ENCODE assay signal across 8 cellular contexts in genomic region chr20:45833030-45833882, GRCh38. TPM values are rescaled to one million over a fixed set of nuclear protein-coding genes. Genes with fewer than 3 reads are reported as not detected.
DNase-seq lines count a peak whose midpoint lies in the region; ATAC-seq, FAIRE-seq and TF ChIP-seq lines count a peak whose summit lies in the region.

Gene SNX21, plus strand, starts transcription at chr20:45833799. Its CDS starts 121 bp downstream, at chr20:45833920.

- intact Hi-C loops in right lobe of liver (cut with DNase I): no loop called here

- peak within 1 kb of the TSS; percentile 88 for H3K18ac ChIP-seq in H1 (ENCODE audit: extremely low read depth, low read length)

- H3K23ac ChIP-seq in H1 (ENCODE audit: insufficient read length): no peak within 1 kb of the TSS

- peak within 1 kb of the TSS; percentile 87 to 88 for H3K4me2 ChIP-seq in H1 (ENCODE audit: insufficient read depth in 1 of 2, low read depth in 2 of 2, low read length in 2 of 2)

- peak within 1 kb of the TSS; percentile 54 for H3K56ac ChIP-seq in H1 (replicated peaks; ENCODE audit: insufficient read length, low read depth, low read length)

- peaks cover 0 to 17% (median 8%) of the 10 kb centered on the region in 4 experiments; a peak in 6 of 7 replicates for H3K4me1 ChIP-seq in H1 (replicated peaks in 1 of 4; ENCODE audit: control insufficient read depth in 3 of 4, insufficient read depth in 4 of 4, low read length in 3 of 4)
- H3K4me1 ChIP-seq in right lobe of liver: peaks cover 0 to 7% (median 0%) of the 10 kb centered on the region in 4 donors

- H3K36me3 ChIP-seq in H1 (ENCODE audit: control insufficient read depth in 2 of 4, insufficient read depth in 4 of 4, low read length in 3 of 4) (peaks cover 0 to 5% (median 0%) of the 10 kb centered on the region in 4 experiments; a peak in 1 of 8 replicates), right lobe of liver (no peaks in the 10 kb centered on the region)

- H3K4me1 Mint-ChIP-seq in WTC11: peaks cover 18% of the 10 kb centered on the region

- peak within 1 kb of the TSS; percentile 93 for H4K5ac ChIP-seq in H1 (ENCODE audit: insufficient read length, low read depth, low read length)

- H3K4me3 Mint-ChIP-seq in WTC11: peak within 1 kb of the TSS; percentile 76

- H4K8ac ChIP-seq in H1 (ENCODE audit: extremely low read depth, insufficient read depth, low read length): peak within 1 kb of the TSS; percentile 90

- H3K27ac ChIP-seq in H1 (ENCODE audit: low read depth, low read length): peak within 1 kb of the TSS; percentile 73
- H3K27ac ChIP-seq in right lobe of liver: peak within 1 kb of the TSS; percentile 58 to 83 (median 69)

- WGBS in H1 (ENCODE audit: extremely low coverage in 1 of 2, insufficient coverage in 1 of 2, insufficient read length in 1 of 2, insufficient replicate concordance in 2 of 2, low coverage in 1 of 2, low lambda C conversion rate in 2 of 2, missing lambda C conversion rate in 1 of 2), 2 experiments: 23% methylated on average over 20 of the region's 35 CpGs; no CpG with 5 or more reads in 1 of the 2 experiments
- 8% methylated on average over 17 of the region's 35 CpGs for WGBS in right lobe of liver (ENCODE audit: insufficient coverage, low coverage, low lambda C conversion rate, missing lambda C conversion rate)

- DNase-seq in 8988T (peak; percentile 85), GM12864 (ENCODE audit: low read depth) (no peak), NCI-H1105 treated with DMSO at 0.1 percent for 48 hours (lab: John Stamatoyannopoulos, UW) (peak; percentile 28), WTC11 (ENCODE audit: low spot score) (peak; percentile 86), H1 (ENCODE audit: low read depth in 1 of 2, low spot score in 2 of 2) (peak in 1 of 2 experiments; percentile 90), right lobe of liver (peak; percentile 79 to 86 (median 83))
- DNase-seq in stimulated activated CD4-positive, alpha-beta T cell treated with anti-CD3 and anti-CD28 coated beads, Interleukin-4, amount 100 ng/mL, for 24 hours: peak; percentile 14

- H3K9me3 Mint-ChIP-seq in WTC11: no peaks in the 10 kb centered on the region

- TF ChIP-seq RAD21 in H1 (IDR thresholded peaks at IDR 0.05 in 1 of 2, conservative IDR thresholded peaks at IDR 0.05 in 1 of 2; ENCODE audit: low read depth in 2 of 2, low read length in 2 of 2): 0 out of 4 replicates have a peak, but pooled peaks of 1 of the 2 experiments have one; percentile 4

- H3K4ac ChIP-seq in H1 (replicated peaks; ENCODE audit: insufficient read length, low read depth, low read length): peak within 1 kb of the TSS; percentile 87

- TF ChIP-seq POLR2A in H1 (IDR thresholded peaks at IDR 0.05; ENCODE audit: control extremely low read depth in 1 of 2, low read depth in 2 of 2, low read length in 2 of 2) (peak in 1 of 2 experiments; percentile 58; a peak in 1 of 3 replicates), right lobe of liver (IDR thresholded peaks at IDR 0.05) (peak; percentile 66), GM18505 (IDR thresholded peaks at IDR 0.05; ENCODE audit: borderline replicate concordance, extremely low read depth, insufficient read depth, insufficient read length) (no peak)

- H2BK120ac ChIP-seq in H1 (replicated peaks; ENCODE audit: low read depth, low read length): no peak within 1 kb of the TSS

- H3K9ac ChIP-seq in H1 (replicated peaks in 1 of 4; ENCODE audit: extremely low read depth in 1 of 4, low read depth in 3 of 4, low read length in 3 of 4): peak within 1 kb of the TSS; percentile 43 to 67 (median 64); a peak in 6 of 7 replicates

- peaks cover 9% of the 10 kb centered on the region for H3K79me1 ChIP-seq in H1 (ENCODE audit: low read depth, low read length)

- no peak within 1 kb of the TSS for H2BK15ac ChIP-seq in H1 (ENCODE audit: low read length)

- H2BK5ac ChIP-seq in H1 (ENCODE audit: low read depth, low read length): peak within 1 kb of the TSS; percentile 83; the same call in 1 of the 2 replicates

- peak within 1 kb of the TSS; percentile 61 for H3K4me3 ChIP-seq in GM12864 (ENCODE audit: low read depth, low read length)
- peak within 1 kb of the TSS; percentile 61 to 77 (median 74) for H3K4me3 ChIP-seq in H1 (ENCODE audit: extremely low read depth in 1 of 4, insufficient read depth in 2 of 4, low read depth in 3 of 4, low read length in 4 of 4)
- peak within 1 kb of the TSS; percentile 48 to 80 (median 63) for H3K4me3 ChIP-seq in right lobe of liver

- H2BK20ac ChIP-seq in H1 (ENCODE audit: low read length): no peak within 1 kb of the TSS; the same call in 1 of the 2 replicates

- POLR2A ChIA-PET in WTC11 (lab: Charles Lee): interaction anchor here (0.9 to 2.0 kb wide), 4 partner anchors 9 to 102 kb away, joined by 3 to 9 read pairs (median 6); partner anchors contain the start of gene PCIF1
- POLR2A ChIA-PET in H1 (lab: Charles Lee; ENCODE audit: partially characterized antibody): interaction anchor here (1.0 to 13.8 kb wide), 18 partner anchors 10 to 139 kb away, joined by 3 to 178 read pairs (median 4); partner anchors contain the start of genes ACOT8, PCIF1, UBE2C and ZNF335

- peak in 1 of 2 experiments; percentile 14; a peak in 1 of 3 replicates for TF ChIP-seq EP300 in H1 (IDR thresholded peaks at IDR 0.05; ENCODE audit: borderline replicate concordance in 1 of 2, low read depth in 2 of 2, low read length in 2 of 2)

- H3K9me3 ChIP-seq in H1 (ENCODE audit: insufficient read depth in 2 of 2, low read depth in 1 of 2, low read length in 1 of 2): no peaks in the 10 kb centered on the region
- no peaks in the 10 kb centered on the region for H3K9me3 ChIP-seq in right lobe of liver

- ATAC-seq in WTC11 (peak; percentile 91), right lobe of liver (peak; percentile 85 to 92 (median 90)), GM18505 (IDR thresholded peaks at IDR 0.05; ENCODE audit: unreplicated experiment) (no peak)

- CTCF ChIA-PET in WTC11 (lab: Charles Lee) (interaction anchor here (0.7 to 2.7 kb wide), 9 partner anchors 9 to 178 kb away, joined by 3 to 27 read pairs (median 5); partner anchors contain the start of gene ZSWIM1), H1 (lab: Charles Lee; ENCODE audit: partially characterized antibody) (interaction anchor here (0.7 to 2.1 kb wide), 8 partner anchors 9 to 244 kb away, joined by 3 to 5 read pairs (median 4); no protein-coding TSS in a partner anchor)

- H3K79me2 ChIP-seq in H1 (ENCODE audit: control insufficient read depth in 1 of 2, insufficient read depth in 2 of 2, low read length in 2 of 2): peaks cover 0 to 11% of the 10 kb centered on the region in 2 experiments; a peak in 1 of 4 replicates

- 0 out of 2 replicates have a peak within 1 kb of the TSS, but pooled peaks have one; percentile 0 for H2BK12ac ChIP-seq in H1 (ENCODE audit: low read depth, low read length)

- no peaks in the 10 kb centered on the region for H3K27me3 ChIP-seq in H1 (replicated peaks in 1 of 4; ENCODE audit: control insufficient read depth in 3 of 4, extremely low read depth in 1 of 4, insufficient read depth in 3 of 4, low read length in 3 of 4)
- no peaks in the 10 kb centered on the region for H3K27me3 ChIP-seq in right lobe of liver

- peaks cover 8% of the 10 kb centered on the region; the same call in 1 of the 2 replicates for H3K23me2 ChIP-seq in H1 (ENCODE audit: low read depth, low read length)

- H3K27ac Mint-ChIP-seq in WTC11: peak within 1 kb of the TSS; percentile 88

- H3K27me3 Mint-ChIP-seq in WTC11 (ENCODE audit: low read depth): no peaks in the 10 kb centered on the region

- H4K20me1 ChIP-seq in H1 (replicated peaks in 1 of 2; ENCODE audit: control insufficient read depth in 1 of 2, insufficient read depth in 2 of 2, low read length in 2 of 2): peaks cover 0 to 4% of the 10 kb centered on the region in 2 experiments

- no peak for TF ChIP-seq CTCF in GM12864 (IDR thresholded peaks at IDR 0.05; ENCODE audit: low read depth, low read length, missing control alignments)
- TF ChIP-seq CTCF in WTC11 (IDR thresholded peaks at IDR 0.05): no peak
- TF ChIP-seq CTCF in H1 (IDR thresholded peaks at IDR 0.05; ENCODE audit: control extremely low read depth in 1 of 3, insufficient read depth in 1 of 3, low read depth in 1 of 3, low read length in 3 of 3): no peak
- TF ChIP-seq CTCF in right lobe of liver (IDR thresholded peaks at IDR 0.05): no peak

- no peak for FAIRE-seq in H1 (lab: Jason Lieb, UNC)

- peaks cover 3% of the 10 kb centered on the region; the same call in 1 of the 2 replicates for H3K36me3 Mint-ChIP-seq in WTC11

- H2AK5ac ChIP-seq in H1 (ENCODE audit: low read depth, low read length): no peak within 1 kb of the TSS

- peak within 1 kb of the TSS; percentile 47; the same call in 1 of the 2 replicates for H2AFZ ChIP-seq in H1 (ENCODE audit: low read length)

- H3K14ac ChIP-seq in H1 (ENCODE audit: insufficient read length): no peak within 1 kb of the TSS

- peak within 1 kb of the TSS; percentile 75 for H4K91ac ChIP-seq in H1 (replicated peaks; ENCODE audit: insufficient read length, low read length)

TF ChIP-seq in WTC11, 78 proteins besides CTCF, POLR2A, EP300 and RAD21 (continues in another document):
- TF ChIP-seq MXD4 (CRISPR knock-in tag; IDR thresholded peaks at IDR 0.05; ENCODE audit: borderline replicate concordance) (no peak), TEAD1 (CRISPR knock-in tag; IDR thresholded peaks at IDR 0.05) (peak; percentile 13; the same call in 1 of the 2 replicates), GRHL2 (CRISPR knock-in tag; IDR thresholded peaks at IDR 0.05; ENCODE audit: insufficient replicate concordance, severe bottlenecking) (no peak), MYBL2 (CRISPR knock-in tag; IDR thresholded peaks at IDR 0.05) (no peak; the same call in 1 of the 2 replicates)

TF ChIP-seq in H1, 55 proteins besides CTCF, POLR2A, EP300 and RAD21 (continues in another document):
- TF ChIP-seq CTBP2 (IDR thresholded peaks at IDR 0.05; ENCODE audit: borderline replicate concordance, insufficient read depth, insufficient read length, low read length) (no peak), NRF1 (IDR thresholded peaks at IDR 0.05; ENCODE audit: low read depth, low read length) (no peak)

RNA-seq across cellular contexts. Expression of gene SNX21, which starts in this region (rescaled TPM):
- total RNA-seq in WTC11 (2021) (17.9 to 23.1 TPM (median 21.7 TPM) in 3 replicates), right lobe of liver (10 to 100 TPM in 2 of 6 experiments, 1 to 10 TPM in 4; 3.4 to 21.8 (median 6.8) TPM)
- 16.1 and 16.8 TPM in 2 replicates for total RNA-seq in H1 (2021; fragmentation: NEBNext Ultra II Directional; extraction: Animal tissue kit (Norgen Biotek cat#: 25700))
- 15.8 and 28.2 TPM in 2 replicates for polyA plus RNA-seq in H1 (2011; rRNA removed)
- polyA plus RNA-seq in H1 (2011; cell fraction: cytosol; rRNA removed): 19.5 TPM
- 32.5 TPM for polyA plus RNA-seq in H1 (2011; cell fraction: nucleus; rRNA removed)
- polyA plus RNA-seq in H1 (2012, experiment 1 of 2): 7.7 to 11.1 TPM (median 10.4 TPM) in 4 replicates
- polyA plus RNA-seq in H1 (2012, experiment 2 of 2): 9.3 TPM
- polyA plus RNA-seq in H1 (2013, experiment 1 of 2): 11.8 TPM
- 12.0 TPM for polyA plus RNA-seq in H1 (2013, experiment 2 of 2)
- 10.1 and 11.8 TPM in 2 replicates for polyA minus RNA-seq in H1 (2011; rRNA and poly(A)+ RNA removed)
- polyA minus RNA-seq in H1 (2011; cell fraction: cytosol; rRNA and poly(A)+ RNA removed): 18.1 TPM
- polyA minus RNA-seq in H1 (2011; cell fraction: nucleus; rRNA and poly(A)+ RNA removed): 21.0 TPM
